Comparison of ENCODE assay signal across 22 cellular contexts in genomic region chr3:55343486-55344357, GRCh38.
DNase-seq lines count a peak whose midpoint lies in the region; ATAC-seq and TF ChIP-seq lines count a peak whose summit lies in the region.
"Had no signal": no experiment of that assay in that cellular context is flagged by ENCODE, and none has a peak within 500 bp of the region (broad histone marks: within the 10 kb centered on the region; RNA-seq: fewer than 3 reads in every experiment).

No MANE protein-coding gene starts in this region.

- peaks cover 40% of the 10 kb centered on the region for H3K4me1 Mint-ChIP-seq in HFFc6 (ENCODE audit: low read depth)
- H3K4me1 Mint-ChIP-seq in endodermal cell, result peaks cover 14% of the 10 kb centered on the region
- H3K4me1 Mint-ChIP-seq: naive B cell; stimulated activated memory B cell treated with anti-CD40 and anti-IgM and Interleukin-4, amounts not matched to agents 10 μg/mL and 1 μg/mL and 100 μg/mL, for 72 hours had no signal

- H3K27ac ChIP-seq in endodermal cell (ENCODE audit: low read depth, low read length), result no peak overlapping the region
- no peak overlapping the region for H3K27ac ChIP-seq in lower lobe of right lung
- peak overlapping the region; percentile 64 for H3K27ac ChIP-seq in suprapubic skin
- H3K27ac ChIP-seq in substantia nigra (ENCODE audit: low read depth, low read length, poor library complexity, severe bottlenecking), result no peak overlapping the region
- H3K27ac ChIP-seq: thoracic aorta had no signal

- TF ChIP-seq CTCF in HFFc6 (IDR thresholded peaks at IDR 0.05) (no peak), endodermal cell (conservative IDR thresholded peaks at IDR 0.05) (no peak), lower lobe of right lung (IDR thresholded peaks at IDR 0.05) (no peak), suprapubic skin (IDR thresholded peaks at IDR 0.05) (no peak)

- DNase-seq in HFFc6, result no peak
- DNase-seq in endodermal cell, result peak; percentile 68
- no peak for DNase-seq in lower lobe of right lung
- DNase-seq in suprapubic skin (ENCODE audit: low spot score in 2 of 2), result no peak
- DNase-seq in substantia nigra (lab: John Stamatoyannopoulos, UW), result no peak
- DNase-seq in HPDE6-E6E7 (ENCODE audit: extremely low spot score), result no peak
- no peak for DNase-seq in SKM-1 (lab: John Stamatoyannopoulos, UW; ENCODE audit: unreplicated experiment)
- DNase-seq: activated CD4-positive, alpha-beta T cell treated with anti-CD3 and anti-CD28 coated beads, Interleukin-2, amount 50 U/mL, for 1 hour; activated naive CD4-positive, alpha-beta T cell treated with anti-CD3 and anti-CD28 coated beads, Interleukin-2, amount 50 U/mL, for 16 hours; aorta; effector CD8-positive, alpha-beta T cell; MG63; naive B cell; NCI-H1417; NCI-H2081 treated with DMSO at 0.1 percent for 48 hours; NCI-H345; NCI-H82; stimulated activated CD4-positive, alpha-beta T cell treated with anti-CD3 and anti-CD28 coated beads, Interleukin-4, amount 100 ng/mL, for 1 hour; T-helper 9 cell had no signal

- no peak overlapping the region for H3K9ac ChIP-seq in endodermal cell (ENCODE audit: extremely low read depth, low read length, poor library complexity, severe bottlenecking)

- intact Hi-C loops in lower lobe of right lung (cut with DNase I), result no loop called here

- H3K27ac Mint-ChIP-seq in HFFc6, result peak overlapping the region; percentile 53; the same call in 1 of the 2 replicates
- peak overlapping the region; percentile 31 for H3K27ac Mint-ChIP-seq in endodermal cell
- H3K27ac Mint-ChIP-seq: naive B cell; stimulated activated memory B cell treated with anti-CD40 and anti-IgM and Interleukin-4, amounts not matched to agents 10 μg/mL and 1 μg/mL and 100 μg/mL, for 72 hours had no signal

- H3K36me3 ChIP-seq in endodermal cell (ENCODE audit: control insufficient read depth, insufficient read depth, low read length), result no peaks in the 10 kb centered on the region
- H3K36me3 ChIP-seq in lower lobe of right lung, result no peaks in the 10 kb centered on the region
- no peaks in the 10 kb centered on the region for H3K36me3 ChIP-seq in suprapubic skin
- H3K36me3 ChIP-seq: MG63, thoracic aorta had no signal

- H3K27me3 Mint-ChIP-seq in HFFc6 (ENCODE audit: insufficient read depth) (no peaks in the 10 kb centered on the region; the same call in 1 of the 2 replicates), endodermal cell (ENCODE audit: insufficient read depth) (peaks cover 4% of the 10 kb centered on the region)
- H3K27me3 Mint-ChIP-seq: naive B cell; stimulated activated memory B cell treated with anti-CD40 and anti-IgM and Interleukin-4, amounts not matched to agents 10 μg/mL and 1 μg/mL and 100 μg/mL, for 72 hours had no signal

- no peak overlapping the region for H3K4me3 Mint-ChIP-seq in HFFc6
- H3K4me3 Mint-ChIP-seq in endodermal cell, result no peak overlapping the region
- H3K4me3 Mint-ChIP-seq: naive B cell; stimulated activated memory B cell treated with anti-CD40 and anti-IgM and Interleukin-4, amounts not matched to agents 10 μg/mL and 1 μg/mL and 100 μg/mL, for 72 hours had no signal

- H3K36me3 Mint-ChIP-seq in HFFc6 (ENCODE audit: low read depth), result no peaks in the 10 kb centered on the region
- H3K36me3 Mint-ChIP-seq in endodermal cell (ENCODE audit: low read depth), result no peaks in the 10 kb centered on the region
- H3K36me3 Mint-ChIP-seq: naive B cell; stimulated activated memory B cell treated with anti-CD40 and anti-IgM and Interleukin-4, amounts not matched to agents 10 μg/mL and 1 μg/mL and 100 μg/mL, for 72 hours had no signal

- TF ChIP-seq EP300 in suprapubic skin (IDR thresholded peaks at IDR 0.05), result no peak

- ATAC-seq in lower lobe of right lung, result peak; percentile 33 to 48
- ATAC-seq: K562; stimulated activated memory B cell treated with anti-CD40 and anti-IgM and Interleukin-4, amounts not matched to agents 10 μg/mL and 1 μg/mL and 100 μg/mL, for 72 hours had no signal

- H3K27me3 ChIP-seq in endodermal cell (ENCODE audit: control insufficient read depth, insufficient read depth, low read length, poor library complexity, severe bottlenecking) (no peaks in the 10 kb centered on the region), lower lobe of right lung (ENCODE audit: low read depth) (no peaks in the 10 kb centered on the region), suprapubic skin (no peaks in the 10 kb centered on the region)
- H3K27me3 ChIP-seq: MG63 had no signal

- H3K4me3 ChIP-seq in endodermal cell (ENCODE audit: low read length), result no peak overlapping the region
- H3K4me3 ChIP-seq in lower lobe of right lung, result no peak overlapping the region
- H3K4me3 ChIP-seq in suprapubic skin, result no peak overlapping the region
- H3K4me3 ChIP-seq: K562, MG63, thoracic aorta had no signal

- no peak for TF ChIP-seq POLR2A in suprapubic skin (IDR thresholded peaks at IDR 0.05)

- no peaks in the 10 kb centered on the region for H3K9me3 Mint-ChIP-seq in HFFc6
- H3K9me3 Mint-ChIP-seq in endodermal cell, result peaks cover 3% of the 10 kb centered on the region

- H3K9me3 ChIP-seq in endodermal cell (ENCODE audit: control insufficient read depth, low read length) (no peaks in the 10 kb centered on the region), lower lobe of right lung (no peaks in the 10 kb centered on the region), suprapubic skin (no peaks in the 10 kb centered on the region)
- H3K9me3 ChIP-seq: MG63, thoracic aorta had no signal

- peaks cover 8% of the 10 kb centered on the region for H3K4me1 ChIP-seq in endodermal cell (ENCODE audit: control insufficient read depth, insufficient read depth, low read length)
- H3K4me1 ChIP-seq in lower lobe of right lung, result no peaks in the 10 kb centered on the region
- no peaks in the 10 kb centered on the region for H3K4me1 ChIP-seq in suprapubic skin
